ENCODE assay signal across 1 cellular context in genomic region chr7:22393825-22394458, GRCh38.
TF ChIP-seq lines count a peak whose summit lies in the region.

No MANE protein-coding gene starts in this region.

TF ChIP-seq in GM23338, 12 proteins besides CTCF, POLR2A, EP300 and RAD21:
- TF ChIP-seq NANOG (IDR thresholded peaks at IDR 0.05; ENCODE audit: borderline replicate concordance): no peak
- TF ChIP-seq CREB1 (CRISPR knock-in tag; IDR thresholded peaks at IDR 0.05; ENCODE audit: low read depth): no peak
- TF ChIP-seq EZH2phosphoT487 (IDR thresholded peaks at IDR 0.05; ENCODE audit: unreplicated experiment): no peak
- TF ChIP-seq STAT1 (IDR thresholded peaks at IDR 0.05; ENCODE audit: unreplicated experiment): no peak
- no peak for TF ChIP-seq ZNF462 (CRISPR knock-in tag; IDR thresholded peaks at IDR 0.05)
- TF ChIP-seq POLR2AphosphoS5 (IDR thresholded peaks at IDR 0.05; ENCODE audit: low read depth): no peak
- TF ChIP-seq EZH2 (IDR thresholded peaks at IDR 0.05; ENCODE audit: low read depth, unreplicated experiment): no peak
- TF ChIP-seq ETS1 (IDR thresholded peaks at IDR 0.05): no peak
- TF ChIP-seq JUNB (IDR thresholded peaks at IDR 0.05; ENCODE audit: unreplicated experiment): no peak
- no peak for TF ChIP-seq ZNF114 (CRISPR knock-in tag; IDR thresholded peaks at IDR 0.05)
- no peak for TF ChIP-seq ZNF331 (CRISPR knock-in tag; IDR thresholded peaks at IDR 0.05; ENCODE audit: low read depth)
- TF ChIP-seq REST (IDR thresholded peaks at IDR 0.05; ENCODE audit: unreplicated experiment): no peak
